28 cellular contexts compared by ENCODE assay signal in the genomic region with DNA sequence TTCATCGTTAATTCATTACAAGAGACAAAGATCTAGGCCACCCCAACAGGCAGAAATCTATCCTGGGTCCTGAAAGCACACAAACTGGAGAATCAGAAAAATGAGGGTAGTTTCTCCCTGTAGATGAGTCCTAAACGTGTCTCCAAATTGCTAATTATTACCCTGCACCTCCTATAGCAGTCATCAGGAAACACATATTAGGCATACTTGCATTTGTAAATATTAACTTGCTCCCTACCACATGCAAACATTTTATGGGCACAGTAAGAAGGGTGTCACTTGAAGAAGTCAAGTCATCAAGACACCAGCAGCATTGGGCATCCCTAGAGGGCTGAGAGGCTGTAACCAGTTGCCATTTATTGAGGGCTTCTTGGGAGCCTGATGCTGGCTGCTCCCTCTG. TPM values are rescaled to one million over a fixed set of nuclear protein-coding genes. Genes with fewer than 3 reads are reported as not detected.
"Had no signal": no experiment of that assay in that cellular context is flagged by ENCODE, and none has a peak within 500 bp of the region (broad histone marks: within the 10 kb centered on the region; RNA-seq: fewer than 3 reads in every experiment).

No MANE protein-coding gene starts in this region.

- H3K36me3 Mint-ChIP-seq: immature natural killer cell had no signal

- DNase-seq: activated CD4-positive, alpha-beta T cell treated with anti-CD3 and anti-CD28 coated beads for 4 hours; activated CD4-positive, alpha-beta T cell treated with anti-CD3 and anti-CD28 coated beads, Interleukin-2, amount 50 U/mL, for 48 hours; activated CD4-positive, CD25-positive, alpha-beta regulatory T cell; activated CD8-positive, alpha-beta memory T cell treated with anti-CD3 and anti-CD28 coated beads, Interleukin-2, amount 50 U/mL, for 48 hours; activated effector memory CD4-positive, alpha-beta T cell treated with Interleukin-2 at 50 U/mL for 16 hours; activated naive CD4-positive, alpha-beta T cell treated with anti-CD3 and anti-CD28 coated beads for 36 hours; activated naive CD8-positive, alpha-beta T cell treated with anti-CD3 and anti-CD28 coated beads, Interleukin-2, amount 50 U/mL, for 24 hours; activated T-cell treated with anti-CD3 and anti-CD28 coated beads, Interleukin-2, amount 50 U/mL, for 72 hours; cerebellar nuclear complex; erythroblast; foreskin fibroblast; immature natural killer cell; left ventricle myocardium superior; mammary epithelial cell; midbrain; ovary; stimulated activated CD4-positive, alpha-beta T cell treated with anti-CD3 and anti-CD28 coated beads, Interleukin-12 subunit alpha, Interleukin-12 subunit beta, amount 100 ng/mL, for 4 hours; substantia nigra; tibial artery had no signal

- H3K4me1 ChIP-seq: prostate gland, right atrium auricular region, tibial artery had no signal

- H3K4me3 Mint-ChIP-seq: activated naive CD4-positive, alpha-beta T cell treated with anti-CD3 and anti-CD28 coated beads for 36 hours; activated naive CD8-positive, alpha-beta T cell treated with anti-CD3 and anti-CD28 coated beads, Interleukin-2, amount 50 U/mL, for 24 hours; activated T-cell treated with anti-CD3 and anti-CD28 coated beads, Interleukin-2, amount 50 U/mL, for 72 hours; immature natural killer cell; nephron; stimulated activated naive CD8-positive, alpha-beta T cell treated with anti-CD3 and anti-CD28 coated beads, Interleukin-15, Interleukin-2, amounts not matched to agents 100 ng/mL and 50 ng/mL, for 24 hours; T-helper 1 cell treated with Interleukin-12 subunit alpha and Interleukin-12 subunit beta and Interleukin-4 antibody, amounts not matched to agents 30 μg/mL and 1 μg/mL, for 36 hours had no signal

- H3K9me3 ChIP-seq: neutrophil, ovary, prostate gland, right atrium auricular region, tibial artery had no signal

- H3K27me3 ChIP-seq: neutrophil, ovary, right atrium auricular region, tibial artery had no signal

- H3K9me3 Mint-ChIP-seq: activated naive CD8-positive, alpha-beta T cell treated with anti-CD3 and anti-CD28 coated beads, Interleukin-2, amount 50 U/mL, for 24 hours; immature natural killer cell; T-helper 1 cell treated with Interleukin-12 subunit alpha and Interleukin-12 subunit beta and Interleukin-4 antibody, amounts not matched to agents 30 μg/mL and 1 μg/mL, for 36 hours had no signal

- H3K4me1 Mint-ChIP-seq: immature natural killer cell, nephron had no signal

- H3K36me3 ChIP-seq: neutrophil, ovary, prostate gland, right atrium auricular region, tibial artery had no signal

- ATAC-seq: activated naive CD8-positive, alpha-beta T cell treated with anti-CD3 and anti-CD28 coated beads, Interleukin-2, amount 50 U/mL, for 24 hours; activated T-cell treated with anti-CD3 and anti-CD28 coated beads, Interleukin-2, amount 50 U/mL, for 72 hours; left ventricle myocardium superior had no signal

- H3K27ac Mint-ChIP-seq: activated naive CD8-positive, alpha-beta T cell treated with anti-CD3 and anti-CD28 coated beads, Interleukin-2, amount 50 U/mL, for 24 hours; activated T-cell treated with anti-CD3 and anti-CD28 coated beads, Interleukin-2, amount 50 U/mL, for 72 hours; immature natural killer cell; nephron; stimulated activated naive CD8-positive, alpha-beta T cell treated with anti-CD3 and anti-CD28 coated beads, Interleukin-15, Interleukin-2, amounts not matched to agents 100 ng/mL and 50 ng/mL, for 24 hours; T-helper 1 cell treated with Interleukin-12 subunit alpha and Interleukin-12 subunit beta and Interleukin-4 antibody, amounts not matched to agents 30 μg/mL and 1 μg/mL, for 36 hours had no signal

- H3K27ac ChIP-seq: coronary artery, neutrophil, ovary, prostate gland, right atrium auricular region, tibial artery had no signal

- H3K27me3 Mint-ChIP-seq: activated naive CD8-positive, alpha-beta T cell treated with anti-CD3 and anti-CD28 coated beads, Interleukin-2, amount 50 U/mL, for 24 hours; stimulated activated naive CD8-positive, alpha-beta T cell treated with anti-CD3 and anti-CD28 coated beads, Interleukin-15, Interleukin-2, amounts not matched to agents 100 ng/mL and 50 ng/mL, for 24 hours had no signal

- H3K4me3 ChIP-seq: coronary artery, ovary, prostate gland, right atrium auricular region, tibial artery had no signal

RNA-seq across cellular contexts. Expression of a gene that starts 17.9 kb away (rescaled TPM):
- polyA plus RNA-seq: fibroblast of lung had no signal

RNA-seq across cellular contexts. Expression of a gene that starts 19.8 kb away (rescaled TPM):
- total RNA-seq: fibroblast of lung, mammary epithelial cell, right atrium auricular region, urinary bladder had no signal
- polyA plus RNA-seq: fibroblast of lung had no signal
